ENCODE assay signal across 19 cellular contexts in genomic region chr19:5991244-5991838, GRCh38. TPM values are rescaled to one million over a fixed set of nuclear protein-coding genes. Genes with fewer than 3 reads are reported as not detected.
DNase-seq lines count a peak whose midpoint lies in the region; ATAC-seq, FAIRE-seq and TF ChIP-seq lines count a peak whose summit lies in the region.
"Had no signal": no experiment of that assay in that cellular context is flagged by ENCODE, and none has a peak within 500 bp of the region (broad histone marks: within the 10 kb centered on the region; RNA-seq: fewer than 3 reads in every experiment).

No MANE protein-coding gene starts in this region.

- no peak for FAIRE-seq in H1 (lab: Jason Lieb, UNC)
- FAIRE-seq: D721Med, GM12892, H54 had no signal

- TF ChIP-seq CTCF in H1 (IDR thresholded peaks at IDR 0.05; ENCODE audit: control extremely low read depth in 1 of 3, insufficient read depth in 1 of 3, low read depth in 1 of 3, low read length in 3 of 3), result no peak

- H3K18ac ChIP-seq in H1 (ENCODE audit: extremely low read depth, low read length), result no peak overlapping the region

- H3K9me3 ChIP-seq in BLaER1 (no peaks in the 10 kb centered on the region), H1 (ENCODE audit: insufficient read depth in 2 of 2, low read depth in 1 of 2, low read length in 1 of 2) (0 out of 4 replicates have a peak, but pooled peaks cover 0 to 2% of the 10 kb centered on the region in 2 experiments)

- no peak overlapping the region for H2BK12ac ChIP-seq in H1 (ENCODE audit: low read depth, low read length)

- no peak for TF ChIP-seq EP300 in H1 (IDR thresholded peaks at IDR 0.05; ENCODE audit: borderline replicate concordance in 1 of 2, low read depth in 2 of 2, low read length in 2 of 2)

- no peak overlapping the region for H2AK5ac ChIP-seq in H1 (ENCODE audit: low read depth, low read length)

- no peak overlapping the region for H3K23ac ChIP-seq in H1 (ENCODE audit: insufficient read length)

- ATAC-seq in stimulated activated memory B cell treated with anti-CD40 and anti-IgM and Interleukin-4, amounts not matched to agents 10 μg/mL and 1 μg/mL and 100 μg/mL, for 72 hours, result no peak
- ATAC-seq in GM19397 (IDR thresholded peaks at IDR 0.05; ENCODE audit: unreplicated experiment), result no peak
- ATAC-seq: CD8-positive, alpha-beta T cell had no signal

- H4K8ac ChIP-seq in H1 (ENCODE audit: extremely low read depth, insufficient read depth, low read length), result no peak overlapping the region; the same call in 1 of the 2 replicates

- H4K91ac ChIP-seq in H1 (replicated peaks; ENCODE audit: insufficient read length, low read length), result no peak overlapping the region

- H2BK120ac ChIP-seq in H1 (replicated peaks; ENCODE audit: low read depth, low read length), result no peak overlapping the region

- no peaks in the 10 kb centered on the region; the same call in 1 of the 2 replicates for H3K23me2 ChIP-seq in H1 (ENCODE audit: low read depth, low read length)

- POLR2A ChIA-PET in H1 (lab: Charles Lee; ENCODE audit: partially characterized antibody), result no interaction called here

- peaks cover 13% of the 10 kb centered on the region for H3K27me3 Mint-ChIP-seq in stimulated activated memory B cell treated with anti-CD40 and anti-IgM and Interleukin-4, amounts not matched to agents 10 μg/mL and 1 μg/mL and 100 μg/mL, for 72 hours

- DNase-seq in MV-4-11 (lab: John Stamatoyannopoulos, UW), result peak; percentile 26
- DNase-seq in H1 (ENCODE audit: low read depth in 1 of 2, low spot score in 2 of 2), result no peak
- no peak for DNase-seq in DMS53 (lab: John Stamatoyannopoulos, UW)
- no peak for DNase-seq in HuH-7.5 (ENCODE audit: low spot score)
- DNase-seq: ACHN; CD8-positive, alpha-beta T cell; COR-L47; DMS153; DND-41; GDM1 had no signal

- H2BK5ac ChIP-seq in H1 (ENCODE audit: low read depth, low read length), result no peak overlapping the region

- H3K4me3 ChIP-seq in BLaER1 (peak overlapping the region; percentile 59; the same call in 1 of the 2 replicates), H1 (ENCODE audit: extremely low read depth in 1 of 4, insufficient read depth in 2 of 4, low read depth in 3 of 4, low read length in 4 of 4) (no peak overlapping the region)

- H3K56ac ChIP-seq in H1 (replicated peaks; ENCODE audit: insufficient read length, low read depth, low read length), result no peak overlapping the region

- TF ChIP-seq POLR2A in H1 (IDR thresholded peaks at IDR 0.05; ENCODE audit: control extremely low read depth in 1 of 2, low read depth in 2 of 2, low read length in 2 of 2), result no peak

- H3K4me3 Mint-ChIP-seq in stimulated activated memory B cell treated with anti-CD40 and anti-IgM and Interleukin-4, amounts not matched to agents 10 μg/mL and 1 μg/mL and 100 μg/mL, for 72 hours, result no peak overlapping the region
- H3K4me3 Mint-ChIP-seq: CD14-positive monocyte; CD8-positive, alpha-beta T cell; IgD-negative memory B cell had no signal

- no peaks in the 10 kb centered on the region for H3K36me3 Mint-ChIP-seq in stimulated activated memory B cell treated with anti-CD40 and anti-IgM and Interleukin-4, amounts not matched to agents 10 μg/mL and 1 μg/mL and 100 μg/mL, for 72 hours
- H3K36me3 Mint-ChIP-seq: IgD-negative memory B cell had no signal

- H4K5ac ChIP-seq in H1 (ENCODE audit: insufficient read length, low read depth, low read length), result no peak overlapping the region

- H3K27ac ChIP-seq in BLaER1 (peak overlapping the region; percentile 92), H1 (ENCODE audit: low read depth, low read length) (no peak overlapping the region)
- H3K27ac ChIP-seq: KMS-11 had no signal

- H4K20me1 ChIP-seq in BLaER1 (no peaks in the 10 kb centered on the region), H1 (replicated peaks in 1 of 2; ENCODE audit: control insufficient read depth in 1 of 2, insufficient read depth in 2 of 2, low read length in 2 of 2) (no peaks in the 10 kb centered on the region)

- H3K9me3 Mint-ChIP-seq in stimulated activated memory B cell treated with anti-CD40 and anti-IgM and Interleukin-4, amounts not matched to agents 10 μg/mL and 1 μg/mL and 100 μg/mL, for 72 hours, result no peaks in the 10 kb centered on the region
- H3K9me3 Mint-ChIP-seq: CD8-positive, alpha-beta T cell; IgD-negative memory B cell had no signal

- whole genome bisulfite sequencing in H1 (ENCODE audit: extremely low coverage in 1 of 2, insufficient coverage in 1 of 2, insufficient read length in 1 of 2, insufficient replicate concordance in 2 of 2, low coverage in 1 of 2, low lambda C conversion rate in 2 of 2, missing lambda C conversion rate in 1 of 2), 2 experiments, result 87% methylated on average over 6 of the region's 8 CpGs; no CpG with 5 or more reads in 1 of the 2 experiments

- H3K27ac Mint-ChIP-seq in stimulated activated memory B cell treated with anti-CD40 and anti-IgM and Interleukin-4, amounts not matched to agents 10 μg/mL and 1 μg/mL and 100 μg/mL, for 72 hours, result peak overlapping the region; percentile 35
- H3K27ac Mint-ChIP-seq: CD8-positive, alpha-beta T cell; IgD-negative memory B cell had no signal

- no peak overlapping the region for H3K14ac ChIP-seq in H1 (ENCODE audit: insufficient read length)

- H2AFZ ChIP-seq in H1 (ENCODE audit: low read length), result no peak overlapping the region

- H3K4me1 ChIP-seq in BLaER1 (peaks cover 96% of the 10 kb centered on the region), H1 (replicated peaks in 1 of 4; ENCODE audit: control insufficient read depth in 3 of 4, insufficient read depth in 4 of 4, low read length in 3 of 4) (peaks cover 0 to 5% (median 0%) of the 10 kb centered on the region in 4 experiments; a peak in 4 of 7 replicates)

- H3K79me1 ChIP-seq in H1 (ENCODE audit: low read depth, low read length), result no peaks in the 10 kb centered on the region

- no peaks in the 10 kb centered on the region for H3K79me2 ChIP-seq in H1 (ENCODE audit: control insufficient read depth in 1 of 2, insufficient read depth in 2 of 2, low read length in 2 of 2)

- no peak for TF ChIP-seq RAD21 in H1 (IDR thresholded peaks at IDR 0.05 in 1 of 2, conservative IDR thresholded peaks at IDR 0.05 in 1 of 2; ENCODE audit: low read depth in 2 of 2, low read length in 2 of 2)

- H3K4me2 ChIP-seq in BLaER1 (peak overlapping the region; percentile 91), H1 (ENCODE audit: insufficient read depth in 1 of 2, low read depth in 2 of 2, low read length in 2 of 2) (no peak overlapping the region)
- H3K4me2 ChIP-seq: KMS-11 had no signal

- H3K27me3 ChIP-seq in BLaER1 (no peaks in the 10 kb centered on the region), H1 (replicated peaks in 1 of 4; ENCODE audit: control insufficient read depth in 3 of 4, extremely low read depth in 1 of 4, insufficient read depth in 3 of 4, low read length in 3 of 4) (peaks cover 0 to 3% (median 0%) of the 10 kb centered on the region in 4 experiments; a peak in 2 of 7 replicates)

- H2BK20ac ChIP-seq in H1 (ENCODE audit: low read length), result no peak overlapping the region

- H3K4ac ChIP-seq in H1 (replicated peaks; ENCODE audit: insufficient read length, low read depth, low read length), result no peak overlapping the region

- H3K4me1 Mint-ChIP-seq in stimulated activated memory B cell treated with anti-CD40 and anti-IgM and Interleukin-4, amounts not matched to agents 10 μg/mL and 1 μg/mL and 100 μg/mL, for 72 hours, result peaks cover 17% of the 10 kb centered on the region

- H2BK15ac ChIP-seq in H1 (ENCODE audit: low read length), result no peak overlapping the region

- peak overlapping the region; percentile 76 for H3K9ac ChIP-seq in BLaER1
- H3K9ac ChIP-seq in H1 (replicated peaks in 1 of 4; ENCODE audit: extremely low read depth in 1 of 4, low read depth in 3 of 4, low read length in 3 of 4), result no peak overlapping the region
- H3K9ac ChIP-seq: KMS-11 had no signal

- no peaks in the 10 kb centered on the region for H3K36me3 ChIP-seq in BLaER1
- no peaks in the 10 kb centered on the region for H3K36me3 ChIP-seq in H1 (ENCODE audit: control insufficient read depth in 2 of 4, insufficient read depth in 4 of 4, low read length in 3 of 4)

- CTCF ChIA-PET in H1 (lab: Charles Lee; ENCODE audit: partially characterized antibody), result interaction anchor here (0.9 to 13.2 kb wide), 4 partner anchors 12 to 31 kb away, joined by 5 to 306 read pairs (median 28); no protein-coding TSS in a partner anchor

TF ChIP-seq in H1, 55 proteins besides CTCF, POLR2A, EP300 and RAD21:
- TF ChIP-seq CBX5 (IDR thresholded peaks at IDR 0.05; ENCODE audit: low read depth, low read length), result no peak
- peak; percentile 77; the same call in 1 of the 2 replicates for TF ChIP-seq KDM1A (IDR thresholded peaks at IDR 0.05; ENCODE audit: borderline replicate concordance, low read length)
- TF ChIP-seq TEAD4 (IDR thresholded peaks at IDR 0.05; ENCODE audit: low read depth, low read length), result no peak

RNA-seq across cellular contexts. Expression of gene RANBP3, which starts 13.4 kb away (rescaled TPM):
- 87.0 and 95.4 TPM in 2 replicates for total RNA-seq in H1 (2021; fragmentation: NEBNext Ultra II Directional; extraction: Animal tissue kit (Norgen Biotek cat#: 25700))
- 122 and 159 TPM in 2 replicates for polyA plus RNA-seq in H1 (2011; rRNA removed)
- polyA plus RNA-seq in H1 (2011; cell fraction: cytosol; rRNA removed), result 120 TPM
- polyA plus RNA-seq in H1 (2011; cell fraction: nucleus; rRNA removed), result 149 TPM
- 62.4 to 96.0 TPM (median 89.7 TPM) in 4 replicates for polyA plus RNA-seq in H1 (2012, experiment 1 of 2)
- 57.9 TPM for polyA plus RNA-seq in H1 (2012, experiment 2 of 2)
- polyA plus RNA-seq in H1 (2013, experiment 1 of 2), result 102 TPM
- polyA plus RNA-seq in H1 (2013, experiment 2 of 2), result 98.7 TPM
- polyA minus RNA-seq in H1 (2011; rRNA and poly(A)+ RNA removed), result 52.2 and 53.3 TPM in 2 replicates
- 65.6 TPM for polyA minus RNA-seq in H1 (2011; cell fraction: cytosol; rRNA and poly(A)+ RNA removed)
- 34.1 TPM for polyA minus RNA-seq in H1 (2011; cell fraction: nucleus; rRNA and poly(A)+ RNA removed)
